ENCODE assay signal across 8 cellular contexts in genomic region chr7:7183833-7184463, GRCh38. TPM values are rescaled to one million over a fixed set of nuclear protein-coding genes. Genes with fewer than 3 reads are reported as not detected.
DNase-seq lines count a peak whose midpoint lies in the region; ATAC-seq, FAIRE-seq and TF ChIP-seq lines count a peak whose summit lies in the region.

No MANE protein-coding gene starts in this region.

- H3K4me3 Mint-ChIP-seq in activated T-cell treated with anti-CD3 and anti-CD28 coated beads, Interleukin-2, amount 50 U/mL, for 4 hours, result peak overlapping the region; percentile 87
- H3K4me3 Mint-ChIP-seq in activated B cell treated with CpG ODN at 0.5 μM for 24 hours, result peak overlapping the region; percentile 99

- intact Hi-C loops in activated B cell treated with CpG ODN at 0.5 μM for 24 hours (cut with micrococcal nuclease), result loop anchor here (1.0 to 5.0 kb wide), 3 partner anchors 67 to 357 kb away; no protein-coding TSS in a partner anchor

- H3K4me1 ChIP-seq in iPS-15b (ENCODE audit: control insufficient read depth, insufficient read depth, low read length), result peaks cover 31% of the 10 kb centered on the region

- H3K27me3 Mint-ChIP-seq in activated T-cell treated with anti-CD3 and anti-CD28 coated beads, Interleukin-2, amount 50 U/mL, for 4 hours (ENCODE audit: low read depth), result no peaks in the 10 kb centered on the region
- H3K27me3 Mint-ChIP-seq in activated B cell treated with CpG ODN at 0.5 μM for 24 hours, result no peaks in the 10 kb centered on the region

- peak overlapping the region; percentile 87 for H3K27ac Mint-ChIP-seq in activated B cell treated with CpG ODN at 0.5 μM for 24 hours

- H3K4me1 Mint-ChIP-seq in activated T-cell treated with anti-CD3 and anti-CD28 coated beads, Interleukin-2, amount 50 U/mL, for 4 hours (ENCODE audit: low read depth), result peaks cover 13% of the 10 kb centered on the region
- peaks cover 43% of the 10 kb centered on the region for H3K4me1 Mint-ChIP-seq in activated B cell treated with CpG ODN at 0.5 μM for 24 hours

- POLR2A ChIA-PET in activated B cell treated with CpG ODN at 0.5 μM for 24 hours (lab: Charles Lee), result interaction anchor here (0.7 to 4.1 kb wide), 9 partner anchors 17 to 384 kb away, joined by 4 to 53 read pairs (median 30); partner anchors contain the start of gene MIOS

- no peaks in the 10 kb centered on the region for H3K36me3 Mint-ChIP-seq in activated T-cell treated with anti-CD3 and anti-CD28 coated beads, Interleukin-2, amount 50 U/mL, for 4 hours (ENCODE audit: insufficient read depth)
- H3K36me3 Mint-ChIP-seq in activated B cell treated with CpG ODN at 0.5 μM for 24 hours (ENCODE audit: low read depth), result peaks cover 21% of the 10 kb centered on the region

- no peak for DNase-seq in activated T-cell treated with anti-CD3 and anti-CD28 coated beads, Interleukin-2, amount 50 U/mL, for 4 hours
- no peak for DNase-seq in activated T-cell treated with anti-CD3 and anti-CD28 coated beads, Interleukin-2, amount 50 U/mL, for 48 hours
- DNase-seq in activated B cell treated with CpG ODN at 0.5 μM for 24 hours, result no peak
- peak; percentile 67 for DNase-seq in superior temporal gyrus (ENCODE audit: extremely low spot score)
- DNase-seq in H54 (ENCODE audit: insufficient read length, low spot score), result no peak
- DNase-seq in activated effector memory CD4-positive, alpha-beta T cell treated with anti-CD3 and anti-CD28 coated beads, Interleukin-2, amount 50 U/mL, for 16 hours, result no peak

- no peak for ATAC-seq in activated T-cell treated with anti-CD3 and anti-CD28 coated beads, Interleukin-2, amount 50 U/mL, for 4 hours
- no peak for ATAC-seq in activated B cell treated with CpG ODN at 0.5 μM for 24 hours (ENCODE audit: low read depth)
- ATAC-seq in GM18907 (IDR thresholded peaks at IDR 0.05; ENCODE audit: unreplicated experiment), result no peak

- no peak for FAIRE-seq in H54 (lab: Jason Lieb, UNC)

- H3K9me3 ChIP-seq in iPS-15b (ENCODE audit: control insufficient read depth, insufficient read depth, low read length), result no peaks in the 10 kb centered on the region

- no peak for TF ChIP-seq POLR2A in H54 (IDR thresholded peaks at IDR 0.05; ENCODE audit: low read depth, low read length)

- H3K4me3 ChIP-seq in iPS-15b (ENCODE audit: low read depth, low read length), result peak overlapping the region; percentile 93

- H3K9ac ChIP-seq in iPS-15b (ENCODE audit: low read depth, low read length), result peak overlapping the region; percentile 93

- no peak for TF ChIP-seq CTCF in activated B cell treated with CpG ODN at 0.5 μM for 24 hours (IDR thresholded peaks at IDR 0.05)

- H3K27me3 ChIP-seq in iPS-15b (ENCODE audit: control insufficient read depth, insufficient read depth, low read length), result no peaks in the 10 kb centered on the region

- H3K36me3 ChIP-seq in iPS-15b (ENCODE audit: control insufficient read depth, insufficient read depth, low read length), result no peaks in the 10 kb centered on the region

- no peaks in the 10 kb centered on the region for H3K9me3 Mint-ChIP-seq in activated T-cell treated with anti-CD3 and anti-CD28 coated beads, Interleukin-2, amount 50 U/mL, for 4 hours
- no peaks in the 10 kb centered on the region for H3K9me3 Mint-ChIP-seq in activated B cell treated with CpG ODN at 0.5 μM for 24 hours

- CTCF ChIA-PET in activated B cell treated with CpG ODN at 0.5 μM for 24 hours (lab: Charles Lee), result interaction anchor here (0.9 to 2.3 kb wide), 2 partner anchors 24 to 81 kb away, joined by 3 to 15 read pairs; no protein-coding TSS in a partner anchor

RNA-seq across cellular contexts. Expression of gene C1GALT1, which starts 1.6 kb away (rescaled TPM):
- 10 to 100 TPM; 39.7 to 42.0 (median 40.4) TPM for total RNA-seq in activated T-cell treated with anti-CD3 and anti-CD28 coated beads, Interleukin-2, amount 50 U/mL, for 4 hours
- total RNA-seq in activated B cell treated with CpG ODN at 0.5 μM for 24 hours, result 42.1 and 44.2 TPM in 2 replicates
